ENCODE assay signal across 8 cellular contexts in the genomic region with DNA sequence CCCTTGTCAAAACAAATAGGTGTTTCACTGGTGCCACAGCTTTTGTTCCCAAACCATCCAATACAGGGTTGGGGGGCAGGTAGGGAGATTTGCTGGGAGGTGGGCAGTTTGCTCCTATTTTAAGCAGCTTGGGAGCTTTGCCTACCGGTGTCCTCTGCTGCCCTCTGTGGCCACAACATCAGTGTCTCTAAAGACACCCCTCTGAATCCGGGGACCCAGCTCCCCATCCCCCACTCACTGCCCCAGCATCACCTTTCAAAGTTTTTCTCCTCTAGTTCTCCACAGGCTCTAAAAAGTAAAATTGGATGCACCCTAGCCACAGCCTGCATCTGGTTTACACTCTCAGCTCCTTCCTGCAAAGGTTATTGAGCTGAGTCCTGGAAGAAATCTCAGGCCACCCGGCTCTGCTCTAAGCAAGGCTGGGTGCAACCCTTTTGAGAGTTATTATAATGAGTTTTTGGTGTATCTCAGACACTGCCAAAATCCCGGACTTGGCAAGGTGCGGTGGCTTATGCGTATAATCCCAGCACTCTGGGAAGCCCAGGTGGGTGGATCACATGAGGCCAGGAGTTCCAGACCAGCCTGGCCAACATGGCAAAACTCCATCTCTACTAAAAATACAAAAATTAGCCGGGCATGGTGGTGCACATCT. TPM values are rescaled to one million over a fixed set of nuclear protein-coding genes. Genes with fewer than 3 reads are reported as not detected.
A peak's percentile ranks its signal among the peaks of the same experiment; 100 is the strongest.
DNase-seq lines count a peak whose midpoint lies in the region; ATAC-seq and TF ChIP-seq lines count a peak whose summit lies in the region.

No MANE protein-coding gene starts in this region.

- H3K4me3 ChIP-seq in GM12865 (ENCODE audit: low read depth, low read length) (no peak overlapping the region), WI38 (ENCODE audit: low read depth, low read length) (no peak overlapping the region)

- H3K9me3 Mint-ChIP-seq in glutamatergic neuron (ENCODE audit: unreplicated experiment): peaks cover 1% of the 10 kb centered on the region
- H3K9me3 Mint-ChIP-seq in mesothelial cell of epicardium: no peaks in the 10 kb centered on the region

- peak; percentile 27 for DNase-seq in AG08396 (ENCODE audit: low spot score)
- no peak for DNase-seq in GM12865 (ENCODE audit: low read depth)
- peak; percentile 41 for DNase-seq in glutamatergic neuron
- DNase-seq in mesothelial cell of epicardium (ENCODE audit: low spot score in 2 of 2, unreplicated experiment in 2 of 2): no peak

- H3K27ac Mint-ChIP-seq in glutamatergic neuron (ENCODE audit: unreplicated experiment) (no peak overlapping the region), mesothelial cell of epicardium (no peak overlapping the region)

- TF ChIP-seq CTCF in GM12865 (IDR thresholded peaks at IDR 0.05; ENCODE audit: insufficient read depth, low read depth, low read length, missing control alignments) (peak; percentile 8), WI38 (IDR thresholded peaks at IDR 0.05; ENCODE audit: low read depth, low read length) (peak; percentile 20; the same call in 1 of the 2 replicates), glutamatergic neuron (IDR thresholded peaks at IDR 0.05; ENCODE audit: partially characterized antibody, unreplicated experiment) (no peak), mesothelial cell of epicardium (IDR thresholded peaks at IDR 0.05; ENCODE audit: unreplicated experiment) (no peak)

- H3K27me3 Mint-ChIP-seq in glutamatergic neuron (ENCODE audit: unreplicated experiment) (peaks cover 21% of the 10 kb centered on the region), mesothelial cell of epicardium (ENCODE audit: low read depth) (peaks cover 58% of the 10 kb centered on the region)

- no peak overlapping the region for H3K4me3 Mint-ChIP-seq in glutamatergic neuron (ENCODE audit: unreplicated experiment)
- no peak overlapping the region for H3K4me3 Mint-ChIP-seq in mesothelial cell of epicardium

- no peak for ATAC-seq in GM21619 (IDR thresholded peaks at IDR 0.05; ENCODE audit: unreplicated experiment)
- no peak for ATAC-seq in HG02678 (IDR thresholded peaks at IDR 0.05; ENCODE audit: unreplicated experiment)
- ATAC-seq in GM18502 (IDR thresholded peaks at IDR 0.05; ENCODE audit: poor library complexity, unreplicated experiment): no peak

- peaks cover 5% of the 10 kb centered on the region for H3K36me3 Mint-ChIP-seq in glutamatergic neuron (ENCODE audit: unreplicated experiment)
- no peaks in the 10 kb centered on the region for H3K36me3 Mint-ChIP-seq in mesothelial cell of epicardium

- H3K4me1 Mint-ChIP-seq in glutamatergic neuron (ENCODE audit: low read depth, unreplicated experiment) (peaks cover 2% of the 10 kb centered on the region), mesothelial cell of epicardium (peaks cover 18% of the 10 kb centered on the region)

RNA-seq across cellular contexts. Expression of a gene that starts 2.9 kb away (rescaled TPM):
- total RNA-seq in glutamatergic neuron (ENCODE audit: unreplicated experiment) (not detected), mesothelial cell of epicardium (4.4 to 7.5 TPM (median 4.9 TPM) in 3 replicates)

Comparison
In these comparisons a context has a peak if more than half of its experiments do, and no peak if none do; other contexts are left out.
1. DNase-seq: peak in AG08396 (single experiment) and glutamatergic neuron (single experiment); none in GM12865 (single experiment) and mesothelial cell of epicardium (0 of 2).
2. CTCF ChIP-seq: peak in GM12865 (single experiment) and WI38 (single experiment); none in glutamatergic neuron (single experiment) and mesothelial cell of epicardium (single experiment).